1 cellular context compared by ENCODE assay signal in genomic region chr2:45843136-45843535, GRCh38.
TF ChIP-seq lines count a peak whose summit lies in the region.

No MANE protein-coding gene starts in this region.

TF ChIP-seq in GM12878, 131 proteins besides CTCF, POLR2A, EP300 and RAD21 (continued from another document and continues in another):
- peak in 1 of 2 experiments; percentile 39; a peak in 1 of 3 replicates for TF ChIP-seq EGR1 (IDR thresholded peaks at IDR 0.05; ENCODE audit: borderline replicate concordance in 1 of 2, low read depth in 2 of 2, low read length in 2 of 2)
- TF ChIP-seq, protein P1, sequence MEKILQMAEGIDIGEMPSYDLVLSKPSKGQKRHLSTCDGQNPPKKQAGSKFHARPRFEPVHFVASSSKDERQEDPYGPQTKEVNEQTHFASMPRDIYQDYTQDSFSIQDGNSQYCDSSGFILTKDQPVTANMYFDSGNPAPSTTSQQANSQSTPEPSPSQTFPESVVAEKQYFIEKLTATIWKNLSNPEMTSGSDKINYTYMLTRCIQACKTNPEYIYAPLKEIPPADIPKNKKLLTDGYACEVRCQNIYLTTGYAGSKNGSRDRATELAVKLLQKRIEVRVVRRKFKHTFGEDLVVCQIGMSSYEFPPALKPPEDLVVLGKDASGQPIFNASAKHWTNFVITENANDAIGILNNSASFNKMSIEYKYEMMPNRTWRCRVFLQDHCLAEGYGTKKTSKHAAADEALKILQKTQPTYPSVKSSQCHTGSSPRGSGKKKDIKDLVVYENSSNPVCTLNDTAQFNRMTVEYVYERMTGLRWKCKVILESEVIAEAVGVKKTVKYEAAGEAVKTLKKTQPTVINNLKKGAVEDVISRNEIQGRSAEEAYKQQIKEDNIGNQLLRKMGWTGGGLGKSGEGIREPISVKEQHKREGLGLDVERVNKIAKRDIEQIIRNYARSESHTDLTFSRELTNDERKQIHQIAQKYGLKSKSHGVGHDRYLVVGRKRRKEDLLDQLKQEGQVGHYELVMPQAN (conservative IDR thresholded peaks at IDR 0.05): no peak
- no peak for TF ChIP-seq SUZ12 (IDR thresholded peaks at IDR 0.05; ENCODE audit: unreplicated experiment)
- no peak for TF ChIP-seq SMAD5 (IDR thresholded peaks at IDR 0.05; ENCODE audit: low read depth)
- TF ChIP-seq, protein P2, sequence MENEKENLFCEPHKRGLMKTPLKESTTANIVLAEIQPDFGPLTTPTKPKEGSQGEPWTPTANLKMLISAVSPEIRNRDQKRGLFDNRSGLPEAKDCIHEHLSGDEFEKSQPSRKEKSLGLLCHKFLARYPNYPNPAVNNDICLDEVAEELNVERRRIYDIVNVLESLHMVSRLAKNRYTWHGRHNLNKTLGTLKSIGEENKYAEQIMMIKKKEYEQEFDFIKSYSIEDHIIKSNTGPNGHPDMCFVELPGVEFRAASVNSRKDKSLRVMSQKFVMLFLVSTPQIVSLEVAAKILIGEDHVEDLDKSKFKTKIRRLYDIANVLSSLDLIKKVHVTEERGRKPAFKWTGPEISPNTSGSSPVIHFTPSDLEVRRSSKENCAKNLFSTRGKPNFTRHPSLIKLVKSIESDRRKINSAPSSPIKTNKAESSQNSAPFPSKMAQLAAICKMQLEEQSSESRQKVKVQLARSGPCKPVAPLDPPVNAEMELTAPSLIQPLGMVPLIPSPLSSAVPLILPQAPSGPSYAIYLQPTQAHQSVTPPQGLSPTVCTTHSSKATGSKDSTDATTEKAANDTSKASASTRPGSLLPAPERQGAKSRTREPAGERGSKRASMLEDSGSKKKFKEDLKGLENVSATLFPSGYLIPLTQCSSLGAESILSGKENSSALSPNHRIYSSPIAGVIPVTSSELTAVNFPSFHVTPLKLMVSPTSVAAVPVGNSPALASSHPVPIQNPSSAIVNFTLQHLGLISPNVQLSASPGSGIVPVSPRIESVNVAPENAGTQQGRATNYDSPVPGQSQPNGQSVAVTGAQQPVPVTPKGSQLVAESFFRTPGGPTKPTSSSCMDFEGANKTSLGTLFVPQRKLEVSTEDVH (IDR thresholded peaks at IDR 0.05; ENCODE audit: low read depth, partially characterized antibody): no peak
- no peak for TF ChIP-seq CBX3 (IDR thresholded peaks at IDR 0.05; ENCODE audit: borderline replicate concordance, low read depth)
- TF ChIP-seq BCL11A (IDR thresholded peaks at IDR 0.05; ENCODE audit: low read depth, low read length): peak; percentile 75
- no peak for TF ChIP-seq ASH2L (IDR thresholded peaks at IDR 0.05; ENCODE audit: borderline replicate concordance, low read depth)
- TF ChIP-seq SRF (IDR thresholded peaks at IDR 0.05; ENCODE audit: low read depth in 2 of 2, low read length in 2 of 2): no peak
- no peak for TF ChIP-seq LARP7 (IDR thresholded peaks at IDR 0.05)
- TF ChIP-seq, protein P3, sequence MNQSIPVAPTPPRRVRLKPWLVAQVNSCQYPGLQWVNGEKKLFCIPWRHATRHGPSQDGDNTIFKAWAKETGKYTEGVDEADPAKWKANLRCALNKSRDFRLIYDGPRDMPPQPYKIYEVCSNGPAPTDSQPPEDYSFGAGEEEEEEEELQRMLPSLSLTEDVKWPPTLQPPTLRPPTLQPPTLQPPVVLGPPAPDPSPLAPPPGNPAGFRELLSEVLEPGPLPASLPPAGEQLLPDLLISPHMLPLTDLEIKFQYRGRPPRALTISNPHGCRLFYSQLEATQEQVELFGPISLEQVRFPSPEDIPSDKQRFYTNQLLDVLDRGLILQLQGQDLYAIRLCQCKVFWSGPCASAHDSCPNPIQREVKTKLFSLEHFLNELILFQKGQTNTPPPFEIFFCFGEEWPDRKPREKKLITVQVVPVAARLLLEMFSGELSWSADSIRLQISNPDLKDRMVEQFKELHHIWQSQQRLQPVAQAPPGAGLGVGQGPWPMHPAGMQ (IDR thresholded peaks at IDR 0.05; ENCODE audit: borderline replicate concordance): no peak; the same call in 1 of the 2 replicates
- TF ChIP-seq ZBED1 (IDR thresholded peaks at IDR 0.05; ENCODE audit: borderline replicate concordance): 0 out of 2 replicates have a peak, but pooled peaks have one; percentile 55
- no peak for TF ChIP-seq SMARCA5 (IDR thresholded peaks at IDR 0.05)
- TF ChIP-seq STAT3 (IDR thresholded peaks at IDR 0.05; ENCODE audit: low read depth, low read length): no peak
- TF ChIP-seq NFYA (IDR thresholded peaks at IDR 0.05; ENCODE audit: borderline replicate concordance, low read depth, low read length): no peak
- no peak for TF ChIP-seq JUNB (IDR thresholded peaks at IDR 0.05)
- TF ChIP-seq SMAD1 (IDR thresholded peaks at IDR 0.05; ENCODE audit: low read depth, partially characterized antibody): no peak
- TF ChIP-seq, protein P4, sequence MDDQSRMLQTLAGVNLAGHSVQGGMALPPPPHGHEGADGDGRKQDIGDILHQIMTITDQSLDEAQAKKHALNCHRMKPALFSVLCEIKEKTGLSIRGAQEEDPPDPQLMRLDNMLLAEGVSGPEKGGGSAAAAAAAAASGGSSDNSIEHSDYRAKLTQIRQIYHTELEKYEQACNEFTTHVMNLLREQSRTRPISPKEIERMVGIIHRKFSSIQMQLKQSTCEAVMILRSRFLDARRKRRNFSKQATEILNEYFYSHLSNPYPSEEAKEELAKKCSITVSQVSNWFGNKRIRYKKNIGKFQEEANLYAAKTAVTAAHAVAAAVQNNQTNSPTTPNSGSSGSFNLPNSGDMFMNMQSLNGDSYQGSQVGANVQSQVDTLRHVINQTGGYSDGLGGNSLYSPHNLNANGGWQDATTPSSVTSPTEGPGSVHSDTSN (IDR thresholded peaks at IDR 0.05; ENCODE audit: insufficient replicate concordance, low read depth, low read length): no peak
- TF ChIP-seq, protein P5, sequence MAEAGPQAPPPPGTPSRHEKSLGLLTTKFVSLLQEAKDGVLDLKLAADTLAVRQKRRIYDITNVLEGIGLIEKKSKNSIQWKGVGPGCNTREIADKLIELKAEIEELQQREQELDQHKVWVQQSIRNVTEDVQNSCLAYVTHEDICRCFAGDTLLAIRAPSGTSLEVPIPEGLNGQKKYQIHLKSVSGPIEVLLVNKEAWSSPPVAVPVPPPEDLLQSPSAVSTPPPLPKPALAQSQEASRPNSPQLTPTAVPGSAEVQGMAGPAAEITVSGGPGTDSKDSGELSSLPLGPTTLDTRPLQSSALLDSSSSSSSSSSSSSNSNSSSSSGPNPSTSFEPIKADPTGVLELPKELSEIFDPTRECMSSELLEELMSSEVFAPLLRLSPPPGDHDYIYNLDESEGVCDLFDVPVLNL (IDR thresholded peaks at IDR 0.05; ENCODE audit: low read depth, low read length): no peak
- TF ChIP-seq NR2C2 (IDR thresholded peaks at IDR 0.05; ENCODE audit: borderline replicate concordance, control insufficient read depth, insufficient read length, low read depth): no peak
- TF ChIP-seq, protein P6, sequence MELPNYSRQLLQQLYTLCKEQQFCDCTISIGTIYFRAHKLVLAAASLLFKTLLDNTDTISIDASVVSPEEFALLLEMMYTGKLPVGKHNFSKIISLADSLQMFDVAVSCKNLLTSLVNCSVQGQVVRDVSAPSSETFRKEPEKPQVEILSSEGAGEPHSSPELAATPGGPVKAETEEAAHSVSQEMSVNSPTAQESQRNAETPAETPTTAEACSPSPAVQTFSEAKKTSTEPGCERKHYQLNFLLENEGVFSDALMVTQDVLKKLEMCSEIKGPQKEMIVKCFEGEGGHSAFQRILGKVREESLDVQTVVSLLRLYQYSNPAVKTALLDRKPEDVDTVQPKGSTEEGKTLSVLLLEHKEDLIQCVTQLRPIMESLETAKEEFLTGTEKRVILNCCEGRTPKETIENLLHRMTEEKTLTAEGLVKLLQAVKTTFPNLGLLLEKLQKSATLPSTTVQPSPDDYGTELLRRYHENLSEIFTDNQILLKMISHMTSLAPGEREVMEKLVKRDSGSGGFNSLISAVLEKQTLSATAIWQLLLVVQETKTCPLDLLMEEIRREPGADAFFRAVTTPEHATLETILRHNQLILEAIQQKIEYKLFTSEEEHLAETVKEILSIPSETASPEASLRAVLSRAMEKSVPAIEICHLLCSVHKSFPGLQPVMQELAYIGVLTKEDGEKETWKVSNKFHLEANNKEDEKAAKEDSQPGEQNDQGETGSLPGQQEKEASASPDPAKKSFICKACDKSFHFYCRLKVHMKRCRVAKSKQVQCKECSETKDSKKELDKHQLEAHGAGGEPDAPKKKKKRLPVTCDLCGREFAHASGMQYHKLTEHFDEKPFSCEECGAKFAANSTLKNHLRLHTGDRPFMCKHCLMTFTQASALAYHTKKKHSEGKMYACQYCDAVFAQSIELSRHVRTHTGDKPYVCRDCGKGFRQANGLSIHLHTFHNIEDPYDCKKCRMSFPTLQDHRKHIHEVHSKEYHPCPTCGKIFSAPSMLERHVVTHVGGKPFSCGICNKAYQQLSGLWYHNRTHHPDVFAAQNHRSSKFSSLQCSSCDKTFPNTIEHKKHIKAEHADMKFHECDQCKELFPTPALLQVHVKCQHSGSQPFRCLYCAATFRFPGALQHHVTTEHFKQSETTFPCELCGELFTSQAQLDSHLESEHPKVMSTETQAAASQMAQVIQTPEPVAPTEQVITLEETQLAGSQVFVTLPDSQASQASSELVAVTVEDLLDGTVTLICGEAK (IDR thresholded peaks at IDR 0.05; ENCODE audit: borderline replicate concordance): no peak
- TF ChIP-seq IKZF1 (conservative IDR thresholded peaks at IDR 0.05): peak; percentile 92
- TF ChIP-seq CUX1 (IDR thresholded peaks at IDR 0.05; ENCODE audit: insufficient replicate concordance, low read depth, low read length): peak; percentile 83
- TF ChIP-seq TCF3 (IDR thresholded peaks at IDR 0.05; ENCODE audit: borderline replicate concordance, insufficient read depth, low read depth, low read length): no peak
- no peak for TF ChIP-seq USF1 (IDR thresholded peaks at IDR 0.05; ENCODE audit: borderline replicate concordance, extremely low read length, insufficient read depth, low read depth, low read length)
- TF ChIP-seq MEF2A (IDR thresholded peaks at IDR 0.05; ENCODE audit: insufficient read depth, low read depth, low read length): 0 out of 2 replicates have a peak, but pooled peaks have one; percentile 41
- TF ChIP-seq HDAC6 (IDR thresholded peaks at IDR 0.05; ENCODE audit: unreplicated experiment): no peak
- TF ChIP-seq YBX1 (IDR thresholded peaks at IDR 0.05): no peak
- TF ChIP-seq KAT2A (conservative IDR thresholded peaks at IDR 0.05; ENCODE audit: control insufficient read depth, low read depth, low read length): no peak
- no peak for TF ChIP-seq SIN3A (IDR thresholded peaks at IDR 0.05; ENCODE audit: low read depth, low read length)
- TF ChIP-seq CREM (IDR thresholded peaks at IDR 0.05; ENCODE audit: low read depth): peak; percentile 27; the same call in 1 of the 2 replicates
- TF ChIP-seq GABPA (IDR thresholded peaks at IDR 0.05; ENCODE audit: low read depth): no peak
- no peak for TF ChIP-seq HDGF (IDR thresholded peaks at IDR 0.05)
- TF ChIP-seq, protein P7, sequence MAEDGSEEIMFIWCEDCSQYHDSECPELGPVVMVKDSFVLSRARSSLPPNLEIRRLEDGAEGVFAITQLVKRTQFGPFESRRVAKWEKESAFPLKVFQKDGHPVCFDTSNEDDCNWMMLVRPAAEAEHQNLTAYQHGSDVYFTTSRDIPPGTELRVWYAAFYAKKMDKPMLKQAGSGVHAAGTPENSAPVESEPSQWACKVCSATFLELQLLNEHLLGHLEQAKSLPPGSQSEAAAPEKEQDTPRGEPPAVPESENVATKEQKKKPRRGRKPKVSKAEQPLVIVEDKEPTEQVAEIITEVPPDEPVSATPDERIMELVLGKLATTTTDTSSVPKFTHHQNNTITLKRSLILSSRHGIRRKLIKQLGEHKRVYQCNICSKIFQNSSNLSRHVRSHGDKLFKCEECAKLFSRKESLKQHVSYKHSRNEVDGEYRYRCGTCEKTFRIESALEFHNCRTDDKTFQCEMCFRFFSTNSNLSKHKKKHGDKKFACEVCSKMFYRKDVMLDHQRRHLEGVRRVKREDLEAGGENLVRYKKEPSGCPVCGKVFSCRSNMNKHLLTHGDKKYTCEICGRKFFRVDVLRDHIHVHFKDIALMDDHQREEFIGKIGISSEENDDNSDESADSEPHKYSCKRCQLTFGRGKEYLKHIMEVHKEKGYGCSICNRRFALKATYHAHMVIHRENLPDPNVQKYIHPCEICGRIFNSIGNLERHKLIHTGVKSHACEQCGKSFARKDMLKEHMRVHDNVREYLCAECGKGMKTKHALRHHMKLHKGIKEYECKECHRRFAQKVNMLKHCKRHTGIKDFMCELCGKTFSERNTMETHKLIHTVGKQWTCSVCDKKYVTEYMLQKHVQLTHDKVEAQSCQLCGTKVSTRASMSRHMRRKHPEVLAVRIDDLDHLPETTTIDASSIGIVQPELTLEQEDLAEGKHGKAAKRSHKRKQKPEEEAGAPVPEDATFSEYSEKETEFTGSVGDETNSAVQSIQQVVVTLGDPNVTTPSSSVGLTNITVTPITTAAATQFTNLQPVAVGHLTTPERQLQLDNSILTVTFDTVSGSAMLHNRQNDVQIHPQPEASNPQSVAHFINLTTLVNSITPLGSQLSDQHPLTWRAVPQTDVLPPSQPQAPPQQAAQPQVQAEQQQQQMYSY (CRISPR knock-in tag; IDR thresholded peaks at IDR 0.05): no peak
- no peak for TF ChIP-seq NRF1 (conservative IDR thresholded peaks at IDR 0.05; ENCODE audit: low read depth, low read length)
